Comparison of ENCODE assay signal across 8 cellular contexts in genomic region chr10:16612148-16612742, GRCh38.
DNase-seq lines count a peak whose midpoint lies in the region; ATAC-seq, FAIRE-seq and TF ChIP-seq lines count a peak whose summit lies in the region.

No MANE protein-coding gene starts in this region.

- BruUV-seq in GM12878 (replicated peaks; lab: Mats Ljungman, UMichigan): no TSS peak

- intact Hi-C loops in GM12878 (cut with micrococcal nuclease; ENCODE audit: unreplicated experiment): no loop called here
- intact Hi-C loops in lower leg skin (cut with DNase I; ENCODE audit: low total_unique reads): no loop called here

- H3K27ac ChIP-seq in GM12878 (ENCODE audit: control insufficient read depth, insufficient read depth): no peak overlapping the region

- no peaks in the 10 kb centered on the region for H3K79me2 ChIP-seq in GM12878 (ENCODE audit: control insufficient read depth, insufficient read depth, low read length)

- CTCF ChIA-PET in GM12878 (lab: Yijun Ruan, JAX): no interaction called here

- H3K9ac ChIP-seq in GM12878 (ENCODE audit: control insufficient read depth, insufficient read depth, low read length): no peak overlapping the region

- no peaks in the 10 kb centered on the region for H3K36me3 ChIP-seq in GM12878 (ENCODE audit: control insufficient read depth in 2 of 2, insufficient read depth in 2 of 2, low read length in 1 of 2)

- H4K20me1 ChIP-seq in GM12878 (ENCODE audit: control insufficient read depth, insufficient read depth): no peaks in the 10 kb centered on the region

- H3K27me3 ChIP-seq in GM12878 (replicated peaks in 1 of 2; ENCODE audit: control insufficient read depth in 2 of 2, insufficient read depth in 2 of 2, low read length in 1 of 2): no peaks in the 10 kb centered on the region

- TF ChIP-seq POLR2A in GM12878 (IDR thresholded peaks at IDR 0.05; ENCODE audit: low read depth, low read length) (no peak), lower leg skin (IDR thresholded peaks at IDR 0.05) (no peak)

- H3K4me3 ChIP-seq in GM12878: no peak overlapping the region
- H3K4me3 ChIP-seq in lower leg skin (ENCODE audit: low read depth, poor library complexity, severe bottlenecking): no peak overlapping the region

- TF ChIP-seq RAD21 in GM12878 (IDR thresholded peaks at IDR 0.05; ENCODE audit: insufficient read depth, low read depth, low read length): no peak

- WGBS in GM12878 (ENCODE audit: insufficient coverage, insufficient replicate concordance, low lambda C conversion rate, missing lambda C conversion rate): 59% methylated on average over 4 of the region's 4 CpGs
- WGBS in lower leg skin, 2 donors: 47 to 64% methylated on average over 4 of the region's 4 CpGs

- SMC1A ChIA-PET in GM12878 (lab: Charles Lee; ENCODE audit: uncharacterized antibody, unreplicated experiment): no interaction called here

- H2AFZ ChIP-seq in GM12878 (ENCODE audit: control insufficient read depth, low read depth, low read length): no peak overlapping the region

- TF ChIP-seq CTCF in GM12878 (IDR thresholded peaks at IDR 0.05 in 2 of 3, conservative IDR thresholded peaks at IDR 0.05 in 1 of 3; ENCODE audit: control insufficient read depth in 2 of 3, extremely low read depth in 1 of 3, insufficient read depth in 1 of 3, low read depth in 3 of 3, low read length in 3 of 3): no peak
- TF ChIP-seq CTCF in lower leg skin (IDR thresholded peaks at IDR 0.05): no peak

- TF ChIP-seq EP300 in GM12878 (IDR thresholded peaks at IDR 0.05; ENCODE audit: borderline replicate concordance in 1 of 2, control insufficient read depth in 1 of 2, low read depth in 2 of 2, low read length in 2 of 2): no peak

- no peaks in the 10 kb centered on the region for H3K4me1 ChIP-seq in GM12878 (ENCODE audit: control insufficient read depth, insufficient read depth, low read length)

- RAD21 ChIA-PET in GM12878 (lab: Charles Lee; ENCODE audit: unreplicated experiment): no interaction called here

- no peak overlapping the region for H3K4me2 ChIP-seq in GM12878 (ENCODE audit: control insufficient read depth, insufficient read depth)

- peak; percentile 87 for FAIRE-seq in GM12878 (lab: Jason Lieb, UNC)

- peak; percentile 12 for DNase-seq in GM04504 (ENCODE audit: low read depth)
- DNase-seq in LHCN-M2 (ENCODE audit: low read depth): peak; percentile 50
- DNase-seq in GM12878 (ENCODE audit: low read depth, low spot score): no peak
- DNase-seq in lung microvascular endothelial cell (ENCODE audit: low read depth in 2 of 2): peak; percentile 47 to 53
- DNase-seq in G401 (ENCODE audit: low spot score): no peak
- DNase-seq in lower leg skin (ENCODE audit: low spot score in 2 of 2): no peak

- no peaks in the 10 kb centered on the region for H3K9me3 ChIP-seq in GM12878 (replicated peaks; ENCODE audit: control insufficient read depth, insufficient read depth, low read length)

- POLR2A ChIA-PET in GM12878 (lab: Charles Lee): no interaction called here

- in situ Hi-C loops in GM12878 (cut with MboI) (no loop called here), G401 (cut with HindIII; ENCODE audit: low sequenced_read_pairs) (no loop called here)

- ATAC-seq in GM12878 (no peak; the same call in 2 of the 3 replicates), GM18868 (IDR thresholded peaks at IDR 0.05; ENCODE audit: unreplicated experiment) (no peak), HG02642 (IDR thresholded peaks at IDR 0.05; ENCODE audit: poor library complexity, unreplicated experiment) (no peak)

TF ChIP-seq in GM12878, 131 proteins besides CTCF, POLR2A, EP300 and RAD21:
- TF ChIP-seq EZH2 (IDR thresholded peaks at IDR 0.05; ENCODE audit: borderline replicate concordance, control insufficient read depth, low read depth, low read length) (no peak), SP1 (IDR thresholded peaks at IDR 0.05; ENCODE audit: low read depth, low read length) (no peak), TAF1 (IDR thresholded peaks at IDR 0.05; ENCODE audit: borderline replicate concordance, low read depth, low read length) (no peak), NR2C1 (IDR thresholded peaks at IDR 0.05) (no peak), REST (IDR thresholded peaks at IDR 0.05; ENCODE audit: low read depth, low read length) (peak; percentile 98), SIX5 (IDR thresholded peaks at IDR 0.05; ENCODE audit: low read depth, low read length, severe bottlenecking) (no peak)

Comparison
In these comparisons a context has a peak if more than half of its experiments do, and no peak if none do; other contexts are left out.
1. DNase-seq: peak in GM04504 (single experiment), LHCN-M2 (single experiment) and lung microvascular endothelial cell (2 of 2); none in GM12878 (single experiment), G401 (single experiment) and lower leg skin (0 of 2).